Comparison of ENCODE assay signal across 1 cellular context in the genomic region with DNA sequence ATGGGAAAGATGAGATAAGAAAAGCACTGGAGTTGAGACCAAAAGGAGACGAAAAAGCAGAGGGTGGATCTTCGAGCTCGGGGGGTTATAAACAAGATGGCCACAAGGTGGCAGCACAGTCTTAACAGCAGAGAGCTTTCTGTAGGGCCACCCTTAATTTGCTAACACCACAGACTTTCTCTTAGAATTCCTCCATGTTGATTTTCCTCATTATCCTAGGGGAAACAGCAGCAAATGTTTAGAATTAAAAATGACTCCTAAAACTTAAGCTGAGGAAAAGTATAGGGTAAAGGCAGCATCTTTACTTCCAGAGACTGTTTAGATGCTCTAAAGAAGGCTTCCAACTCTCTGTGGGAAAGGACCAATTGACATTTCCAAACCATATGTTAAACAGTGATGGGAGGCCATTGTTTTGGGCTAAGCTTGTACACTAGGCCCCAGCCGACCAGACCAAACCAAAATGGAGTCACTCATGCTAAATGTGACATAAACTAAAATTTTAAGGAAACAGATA.
TF ChIP-seq lines count a peak whose summit lies in the region.

No MANE protein-coding gene starts in this region.

TF ChIP-seq in SK-N-SH, 30 proteins besides CTCF, POLR2A, EP300 and RAD21 (continued from another document):
- TF ChIP-seq, protein P1, sequence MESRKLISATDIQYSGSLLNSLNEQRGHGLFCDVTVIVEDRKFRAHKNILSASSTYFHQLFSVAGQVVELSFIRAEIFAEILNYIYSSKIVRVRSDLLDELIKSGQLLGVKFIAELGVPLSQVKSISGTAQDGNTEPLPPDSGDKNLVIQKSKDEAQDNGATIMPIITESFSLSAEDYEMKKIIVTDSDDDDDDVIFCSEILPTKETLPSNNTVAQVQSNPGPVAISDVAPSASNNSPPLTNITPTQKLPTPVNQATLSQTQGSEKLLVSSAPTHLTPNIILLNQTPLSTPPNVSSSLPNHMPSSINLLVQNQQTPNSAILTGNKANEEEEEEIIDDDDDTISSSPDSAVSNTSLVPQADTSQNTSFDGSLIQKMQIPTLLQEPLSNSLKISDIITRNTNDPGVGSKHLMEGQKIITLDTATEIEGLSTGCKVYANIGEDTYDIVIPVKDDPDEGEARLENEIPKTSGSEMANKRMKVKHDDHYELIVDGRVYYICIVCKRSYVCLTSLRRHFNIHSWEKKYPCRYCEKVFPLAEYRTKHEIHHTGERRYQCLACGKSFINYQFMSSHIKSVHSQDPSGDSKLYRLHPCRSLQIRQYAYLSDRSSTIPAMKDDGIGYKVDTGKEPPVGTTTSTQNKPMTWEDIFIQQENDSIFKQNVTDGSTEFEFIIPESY (IDR thresholded peaks at IDR 0.05; ENCODE audit: borderline replicate concordance, low read depth): no peak
- TF ChIP-seq RCOR1 (IDR thresholded peaks at IDR 0.05; ENCODE audit: low read length) (peak; percentile 40; the same call in 1 of the 2 replicates), TCF12 (IDR thresholded peaks at IDR 0.05) (no peak), ELF1 (IDR thresholded peaks at IDR 0.05) (no peak), NFIC (IDR thresholded peaks at IDR 0.05; ENCODE audit: borderline replicate concordance) (no peak), JUND (IDR thresholded peaks at IDR 0.05) (no peak), YY1 (IDR thresholded peaks at IDR 0.05; ENCODE audit: low read depth) (peak; percentile 61; the same call in 1 of the 2 replicates), SMC3 (IDR thresholded peaks at IDR 0.05; ENCODE audit: low read depth, low read length) (peak; percentile 96), CHD2 (IDR thresholded peaks at IDR 0.05; ENCODE audit: low read length, partially characterized antibody) (no peak)
- TF ChIP-seq, protein P2, sequence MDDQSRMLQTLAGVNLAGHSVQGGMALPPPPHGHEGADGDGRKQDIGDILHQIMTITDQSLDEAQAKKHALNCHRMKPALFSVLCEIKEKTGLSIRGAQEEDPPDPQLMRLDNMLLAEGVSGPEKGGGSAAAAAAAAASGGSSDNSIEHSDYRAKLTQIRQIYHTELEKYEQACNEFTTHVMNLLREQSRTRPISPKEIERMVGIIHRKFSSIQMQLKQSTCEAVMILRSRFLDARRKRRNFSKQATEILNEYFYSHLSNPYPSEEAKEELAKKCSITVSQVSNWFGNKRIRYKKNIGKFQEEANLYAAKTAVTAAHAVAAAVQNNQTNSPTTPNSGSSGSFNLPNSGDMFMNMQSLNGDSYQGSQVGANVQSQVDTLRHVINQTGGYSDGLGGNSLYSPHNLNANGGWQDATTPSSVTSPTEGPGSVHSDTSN (IDR thresholded peaks at IDR 0.05): no peak
- TF ChIP-seq, protein P3, sequence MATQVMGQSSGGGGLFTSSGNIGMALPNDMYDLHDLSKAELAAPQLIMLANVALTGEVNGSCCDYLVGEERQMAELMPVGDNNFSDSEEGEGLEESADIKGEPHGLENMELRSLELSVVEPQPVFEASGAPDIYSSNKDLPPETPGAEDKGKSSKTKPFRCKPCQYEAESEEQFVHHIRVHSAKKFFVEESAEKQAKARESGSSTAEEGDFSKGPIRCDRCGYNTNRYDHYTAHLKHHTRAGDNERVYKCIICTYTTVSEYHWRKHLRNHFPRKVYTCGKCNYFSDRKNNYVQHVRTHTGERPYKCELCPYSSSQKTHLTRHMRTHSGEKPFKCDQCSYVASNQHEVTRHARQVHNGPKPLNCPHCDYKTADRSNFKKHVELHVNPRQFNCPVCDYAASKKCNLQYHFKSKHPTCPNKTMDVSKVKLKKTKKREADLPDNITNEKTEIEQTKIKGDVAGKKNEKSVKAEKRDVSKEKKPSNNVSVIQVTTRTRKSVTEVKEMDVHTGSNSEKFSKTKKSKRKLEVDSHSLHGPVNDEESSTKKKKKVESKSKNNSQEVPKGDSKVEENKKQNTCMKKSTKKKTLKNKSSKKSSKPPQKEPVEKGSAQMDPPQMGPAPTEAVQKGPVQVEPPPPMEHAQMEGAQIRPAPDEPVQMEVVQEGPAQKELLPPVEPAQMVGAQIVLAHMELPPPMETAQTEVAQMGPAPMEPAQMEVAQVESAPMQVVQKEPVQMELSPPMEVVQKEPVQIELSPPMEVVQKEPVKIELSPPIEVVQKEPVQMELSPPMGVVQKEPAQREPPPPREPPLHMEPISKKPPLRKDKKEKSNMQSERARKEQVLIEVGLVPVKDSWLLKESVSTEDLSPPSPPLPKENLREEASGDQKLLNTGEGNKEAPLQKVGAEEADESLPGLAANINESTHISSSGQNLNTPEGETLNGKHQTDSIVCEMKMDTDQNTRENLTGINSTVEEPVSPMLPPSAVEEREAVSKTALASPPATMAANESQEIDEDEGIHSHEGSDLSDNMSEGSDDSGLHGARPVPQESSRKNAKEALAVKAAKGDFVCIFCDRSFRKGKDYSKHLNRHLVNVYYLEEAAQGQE (IDR thresholded peaks at IDR 0.05; ENCODE audit: low read depth, low read length): no peak
- TF ChIP-seq, protein P4, sequence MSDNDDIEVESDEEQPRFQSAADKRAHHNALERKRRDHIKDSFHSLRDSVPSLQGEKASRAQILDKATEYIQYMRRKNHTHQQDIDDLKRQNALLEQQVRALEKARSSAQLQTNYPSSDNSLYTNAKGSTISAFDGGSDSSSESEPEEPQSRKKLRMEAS (IDR thresholded peaks at IDR 0.05; ENCODE audit: low read depth): no peak
